In the genomic region with DNA sequence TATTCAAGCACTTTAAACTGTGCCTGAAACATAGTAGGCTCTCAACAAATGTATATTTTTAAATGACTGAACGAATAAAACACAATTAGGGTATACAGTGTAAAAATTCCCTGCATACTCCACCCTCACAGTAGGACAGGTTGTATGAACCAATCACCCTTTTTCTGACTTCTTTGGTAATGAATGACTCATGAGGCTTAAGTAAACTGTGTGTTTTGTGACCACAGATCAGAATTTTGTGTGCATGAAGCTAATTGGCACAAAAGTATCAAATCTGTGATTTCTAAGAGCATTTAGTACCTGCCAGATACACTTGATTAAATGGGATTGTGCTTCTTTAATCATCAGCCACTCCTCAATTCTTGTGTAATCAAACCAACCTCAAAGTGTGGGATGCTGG, we compare ENCODE assay signal across 29 cellular contexts.
DNase-seq lines count a peak whose midpoint lies in the region; ATAC-seq, FAIRE-seq and TF ChIP-seq lines count a peak whose summit lies in the region.
"Had no signal": no experiment of that assay in that cellular context is flagged by ENCODE, and none has a peak within 500 bp of the region (broad histone marks: within the 10 kb centered on the region; RNA-seq: fewer than 3 reads in every experiment).

No MANE protein-coding gene starts in this region.

- H3K27me3 Mint-ChIP-seq in MCF 10A (ENCODE audit: insufficient read depth, unreplicated experiment) (no peaks in the 10 kb centered on the region), astrocyte (ENCODE audit: low read depth, unreplicated experiment) (no peaks in the 10 kb centered on the region)

- H3K27ac Mint-ChIP-seq in MCF 10A (ENCODE audit: low read depth, unreplicated experiment) (peak overlapping the region; percentile 88), astrocyte (ENCODE audit: unreplicated experiment) (no peak overlapping the region)
- H3K27ac Mint-ChIP-seq: activated T-cell treated with anti-CD3 and anti-CD28 coated beads, Interleukin-2, amount 50 U/mL, for 72 hours; natural killer cell treated with Interleukin-12 subunit alpha and Interleukin-12 subunit beta and Interleukin-15 and Interleukin-18, amount 100 ng/mL, for 72 hours; T-helper 2 cell treated with Interferon-gamma antibody and Interleukin-4, amounts not matched to agents 5 μg/mL and 100 μg/mL, for 36 hours had no signal

- intact Hi-C loops in MCF 10A (cut with micrococcal nuclease) (no loop called here), breast epithelium (cut with DNase I; ENCODE audit: low total_unique reads) (no loop called here)

- no peak for ATAC-seq in esophagus mucosa
- ATAC-seq: activated T-cell treated with anti-CD3 and anti-CD28 coated beads, Interleukin-2, amount 50 U/mL, for 72 hours; left lobe of liver; natural killer cell treated with Interleukin-12 subunit alpha and Interleukin-12 subunit beta and Interleukin-15 and Interleukin-18, amount 100 ng/mL, for 72 hours; Panc1; upper lobe of right lung had no signal

- TF ChIP-seq POLR2A in breast epithelium (IDR thresholded peaks at IDR 0.05) = no peak

- H4K20me1 ChIP-seq in astrocyte (ENCODE audit: insufficient read depth, low read length) = no peaks in the 10 kb centered on the region

- no TSS peak for BruUV-seq in MCF 10A (replicated peaks; lab: Mats Ljungman, UMichigan)

- no peak for FAIRE-seq in astrocyte (lab: Jason Lieb, UNC)
- FAIRE-seq in RCC 7860 (lab: Jason Lieb, UNC) = no peak
- FAIRE-seq: H54 had no signal

- no peaks in the 10 kb centered on the region for H3K27me3 ChIP-seq in breast epithelium
- H3K27me3 ChIP-seq in astrocyte (ENCODE audit: insufficient read depth, low read length) = no peaks in the 10 kb centered on the region
- H3K27me3 ChIP-seq: dorsolateral prefrontal cortex, MG63, upper lobe of right lung had no signal

- TF ChIP-seq CTCF in MCF 10A (IDR thresholded peaks at IDR 0.05; ENCODE audit: unreplicated experiment) (no peak), breast epithelium (IDR thresholded peaks at IDR 0.05) (no peak), astrocyte (IDR thresholded peaks at IDR 0.05; ENCODE audit: insufficient read depth, low read depth, low read length) (no peak), fibroblast of mammary gland (conservative IDR thresholded peaks at IDR 0.05; ENCODE audit: control insufficient read depth, insufficient read depth, low read depth, low read length) (no peak)

- H3K4me3 Mint-ChIP-seq in MCF 10A (ENCODE audit: unreplicated experiment) (no peak overlapping the region), astrocyte (ENCODE audit: unreplicated experiment) (no peak overlapping the region)
- H3K4me3 Mint-ChIP-seq: activated T-cell treated with anti-CD3 and anti-CD28 coated beads, Interleukin-2, amount 50 U/mL, for 72 hours; natural killer cell treated with Interleukin-12 subunit alpha and Interleukin-12 subunit beta and Interleukin-15 and Interleukin-18, amount 100 ng/mL, for 72 hours; T-helper 2 cell treated with Interferon-gamma antibody and Interleukin-4, amounts not matched to agents 5 μg/mL and 100 μg/mL, for 36 hours had no signal

- no peaks in the 10 kb centered on the region for H3K79me2 ChIP-seq in astrocyte (ENCODE audit: insufficient read depth, low read length)

- DNase-seq in MCF 10A (ENCODE audit: unreplicated experiment) (peak; percentile 56), breast epithelium (ENCODE audit: low spot score in 2 of 2) (no peak), astrocyte (ENCODE audit: low read depth) (peak; percentile 53), fibroblast of mammary gland (ENCODE audit: low read depth) (peak; percentile 35), HUDEP-2 (lab: John Stamatoyannopoulos, UW; ENCODE audit: unreplicated experiment in 76 of 76) (no peak), RCC 7860 (ENCODE audit: low spot score) (no peak)
- no peak for DNase-seq in activated CD4-positive, alpha-beta T cell treated with anti-CD3 and anti-CD28 coated beads, Interleukin-2, amount 50 U/mL, for 4 hours
- DNase-seq: 8988T; activated CD4-positive, alpha-beta T cell treated with anti-CD3 and anti-CD28 coated beads for 48 hours; activated naive CD4-positive, alpha-beta T cell treated with anti-CD3 and anti-CD28 coated beads, Interleukin-2, amount 50 U/mL, for 16 hours; activated T-cell treated with anti-CD3 and anti-CD28 coated beads, Interleukin-2, amount 50 U/mL, for 72 hours; AML-193; dorsolateral prefrontal cortex; MG63; midbrain; NCI-H146; NCI-H524; NK-92 treated with Interleukin-12 subunit alpha and Interleukin-12 subunit beta, amount 100 ng/mL, for 24 hours; retina; stimulated activated CD4-positive, alpha-beta T cell treated with anti-CD3 and anti-CD28 coated beads, Interleukin-2, amount 100 ng/mL, for 24 hours; substantia nigra; upper lobe of right lung had no signal

- H3K4me1 ChIP-seq in breast epithelium = no peaks in the 10 kb centered on the region
- H3K4me1 ChIP-seq in astrocyte (ENCODE audit: insufficient read depth, low read length) = peaks cover 18% of the 10 kb centered on the region
- H3K4me1 ChIP-seq: upper lobe of right lung had no signal

- H3K4me1 Mint-ChIP-seq in MCF 10A (ENCODE audit: insufficient read depth, unreplicated experiment) = peaks cover 22% of the 10 kb centered on the region
- H3K4me1 Mint-ChIP-seq in astrocyte (ENCODE audit: low read depth, unreplicated experiment) = peaks cover 15% of the 10 kb centered on the region

- H2AFZ ChIP-seq in astrocyte (ENCODE audit: low read depth, low read length) = no peak overlapping the region

- H3K36me3 Mint-ChIP-seq in MCF 10A (ENCODE audit: insufficient read depth, unreplicated experiment) (peaks cover 6% of the 10 kb centered on the region), astrocyte (ENCODE audit: low read depth, unreplicated experiment) (peaks cover 4% of the 10 kb centered on the region)
- H3K36me3 Mint-ChIP-seq: natural killer cell treated with Interleukin-12 subunit alpha and Interleukin-12 subunit beta and Interleukin-15 and Interleukin-18, amount 100 ng/mL, for 72 hours had no signal

- POLR2A ChIA-PET in MCF 10A (lab: Yijun Ruan, JAX) = interaction anchor here (2.1 kb wide), 1 partner anchor 23 kb away, joined by 8 read pairs; no protein-coding TSS in a partner anchor

- H3K9me3 Mint-ChIP-seq in MCF 10A (ENCODE audit: unreplicated experiment) (peaks cover 19% of the 10 kb centered on the region), astrocyte (ENCODE audit: unreplicated experiment) (peaks cover 3% of the 10 kb centered on the region)
- H3K9me3 Mint-ChIP-seq: activated T-cell treated with anti-CD3 and anti-CD28 coated beads, Interleukin-2, amount 50 U/mL, for 72 hours; natural killer cell treated with Interleukin-12 subunit alpha and Interleukin-12 subunit beta and Interleukin-15 and Interleukin-18, amount 100 ng/mL, for 72 hours; T-helper 2 cell treated with Interferon-gamma antibody and Interleukin-4, amounts not matched to agents 5 μg/mL and 100 μg/mL, for 36 hours had no signal

- no peak overlapping the region for H3K4me3 ChIP-seq in breast epithelium
- no peak overlapping the region for H3K4me3 ChIP-seq in astrocyte (ENCODE audit: insufficient read depth, low read depth, low read length)
- H3K4me3 ChIP-seq in fibroblast of mammary gland (ENCODE audit: control insufficient read depth, low read depth, low read length) = no peak overlapping the region
- H3K4me3 ChIP-seq: dorsolateral prefrontal cortex, MG63, smooth muscle cell, upper lobe of right lung had no signal

- H3K36me3 ChIP-seq in breast epithelium (no peaks in the 10 kb centered on the region), astrocyte (ENCODE audit: insufficient read depth, low read length) (no peaks in the 10 kb centered on the region)
- H3K36me3 ChIP-seq: MG63, upper lobe of right lung had no signal

- H3K27ac ChIP-seq in breast epithelium (no peak overlapping the region), astrocyte (ENCODE audit: low read depth, low read length) (peak overlapping the region; percentile 45)
- H3K27ac ChIP-seq: dorsolateral prefrontal cortex, upper lobe of right lung had no signal

- H3K9ac ChIP-seq in astrocyte (ENCODE audit: low read length) = peak overlapping the region; percentile 20

- H3K9me3 ChIP-seq in breast epithelium = peaks cover 0 to 4% of the 10 kb centered on the region in 2 donors
- peaks cover 3% of the 10 kb centered on the region for H3K9me3 ChIP-seq in astrocyte (ENCODE audit: insufficient read depth, low read depth, low read length)
- H3K9me3 ChIP-seq: upper lobe of right lung had no signal

- peak overlapping the region; percentile 32 for H3K4me2 ChIP-seq in astrocyte (ENCODE audit: low read length)
- H3K4me2 ChIP-seq: smooth muscle cell had no signal

- CTCF ChIA-PET in MCF 10A (lab: Yijun Ruan, JAX) = interaction anchor here (0.6 to 1.0 kb wide), 3 partner anchors 149 to 170 kb away, joined by 3 to 4 read pairs (median 3); no protein-coding TSS in a partner anchor

Comparison
In these comparisons a context has a peak if more than half of its experiments do, and no peak if none do; other contexts are left out.
1. DNase-seq: peak in MCF 10A (single experiment), astrocyte (single experiment) and fibroblast of mammary gland (single experiment); none in breast epithelium (0 of 2), activated CD4-positive, alpha-beta T cell treated with anti-CD3 and anti-CD28 coated beads, Interleukin-2, amount 50 U/mL, for 4 hours (0 of 2), HUDEP-2 (0 of 76) and RCC 7860 (single experiment).